1 cellular context compared by ENCODE assay signal in genomic region chr9:6761306-6761705, GRCh38.
TF ChIP-seq lines count a peak whose summit lies in the region.

No MANE protein-coding gene starts in this region.

TF ChIP-seq in GM23338, 12 proteins besides CTCF, POLR2A, EP300 and RAD21 (continued from another document):
- TF ChIP-seq, protein P1, sequence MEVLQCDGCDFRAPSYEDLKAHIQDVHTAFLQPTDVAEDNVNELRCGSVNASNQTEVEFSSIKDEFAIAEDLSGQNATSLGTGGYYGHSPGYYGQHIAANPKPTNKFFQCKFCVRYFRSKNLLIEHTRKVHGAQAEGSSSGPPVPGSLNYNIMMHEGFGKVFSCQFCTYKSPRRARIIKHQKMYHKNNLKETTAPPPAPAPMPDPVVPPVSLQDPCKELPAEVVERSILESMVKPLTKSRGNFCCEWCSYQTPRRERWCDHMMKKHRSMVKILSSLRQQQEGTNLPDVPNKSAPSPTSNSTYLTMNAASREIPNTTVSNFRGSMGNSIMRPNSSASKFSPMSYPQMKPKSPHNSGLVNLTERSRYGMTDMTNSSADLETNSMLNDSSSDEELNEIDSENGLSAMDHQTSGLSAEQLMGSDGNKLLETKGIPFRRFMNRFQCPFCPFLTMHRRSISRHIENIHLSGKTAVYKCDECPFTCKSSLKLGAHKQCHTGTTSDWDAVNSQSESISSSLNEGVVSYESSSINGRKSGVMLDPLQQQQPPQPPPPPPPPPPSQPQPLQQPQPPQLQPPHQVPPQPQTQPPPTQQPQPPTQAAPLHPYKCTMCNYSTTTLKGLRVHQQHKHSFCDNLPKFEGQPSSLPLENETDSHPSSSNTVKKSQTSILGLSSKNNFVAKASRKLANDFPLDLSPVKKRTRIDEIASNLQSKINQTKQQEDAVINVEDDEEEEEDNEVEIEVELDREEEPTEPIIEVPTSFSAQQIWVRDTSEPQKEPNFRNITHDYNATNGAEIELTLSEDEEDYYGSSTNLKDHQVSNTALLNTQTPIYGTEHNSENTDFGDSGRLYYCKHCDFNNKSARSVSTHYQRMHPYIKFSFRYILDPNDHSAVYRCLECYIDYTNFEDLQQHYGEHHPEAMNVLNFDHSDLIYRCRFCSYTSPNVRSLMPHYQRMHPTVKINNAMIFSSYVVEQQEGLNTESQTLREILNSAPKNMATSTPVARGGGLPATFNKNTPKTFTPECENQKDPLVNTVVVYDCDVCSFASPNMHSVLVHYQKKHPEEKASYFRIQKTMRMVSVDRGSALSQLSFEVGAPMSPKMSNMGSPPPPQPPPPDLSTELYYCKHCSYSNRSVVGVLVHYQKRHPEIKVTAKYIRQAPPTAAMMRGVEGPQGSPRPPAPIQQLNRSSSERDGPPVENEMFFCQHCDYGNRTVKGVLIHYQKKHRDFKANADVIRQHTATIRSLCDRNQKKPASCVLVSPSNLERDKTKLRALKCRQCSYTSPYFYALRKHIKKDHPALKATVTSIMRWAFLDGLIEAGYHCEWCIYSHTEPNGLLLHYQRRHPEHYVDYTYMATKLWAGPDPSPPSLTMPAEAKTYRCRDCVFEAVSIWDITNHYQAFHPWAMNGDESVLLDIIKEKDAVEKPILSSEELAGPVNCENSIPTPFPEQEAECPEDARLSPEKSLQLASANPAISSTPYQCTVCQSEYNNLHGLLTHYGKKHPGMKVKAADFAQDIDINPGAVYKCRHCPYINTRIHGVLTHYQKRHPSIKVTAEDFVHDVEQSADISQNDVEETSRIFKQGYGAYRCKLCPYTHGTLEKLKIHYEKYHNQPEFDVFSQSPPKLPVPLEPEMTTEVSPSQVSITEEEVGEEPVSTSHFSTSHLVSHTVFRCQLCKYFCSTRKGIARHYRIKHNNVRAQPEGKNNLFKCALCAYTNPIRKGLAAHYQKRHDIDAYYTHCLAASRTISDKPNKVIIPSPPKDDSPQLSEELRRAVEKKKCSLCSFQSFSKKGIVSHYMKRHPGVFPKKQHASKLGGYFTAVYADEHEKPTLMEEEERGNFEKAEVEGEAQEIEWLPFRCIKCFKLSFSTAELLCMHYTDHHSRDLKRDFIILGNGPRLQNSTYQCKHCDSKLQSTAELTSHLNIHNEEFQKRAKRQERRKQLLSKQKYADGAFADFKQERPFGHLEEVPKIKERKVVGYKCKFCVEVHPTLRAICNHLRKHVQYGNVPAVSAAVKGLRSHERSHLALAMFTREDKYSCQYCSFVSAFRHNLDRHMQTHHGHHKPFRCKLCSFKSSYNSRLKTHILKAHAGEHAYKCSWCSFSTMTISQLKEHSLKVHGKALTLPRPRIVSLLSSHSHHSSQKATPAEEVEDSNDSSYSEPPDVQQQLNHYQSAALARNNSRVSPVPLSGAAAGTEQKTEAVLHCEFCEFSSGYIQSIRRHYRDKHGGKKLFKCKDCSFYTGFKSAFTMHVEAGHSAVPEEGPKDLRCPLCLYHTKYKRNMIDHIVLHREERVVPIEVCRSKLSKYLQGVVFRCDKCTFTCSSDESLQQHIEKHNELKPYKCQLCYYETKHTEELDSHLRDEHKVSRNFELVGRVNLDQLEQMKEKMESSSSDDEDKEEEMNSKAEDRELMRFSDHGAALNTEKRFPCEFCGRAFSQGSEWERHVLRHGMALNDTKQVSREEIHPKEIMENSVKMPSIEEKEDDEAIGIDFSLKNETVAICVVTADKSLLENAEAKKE (CRISPR knock-in tag; IDR thresholded peaks at IDR 0.05): no peak
- TF ChIP-seq, protein P2, sequence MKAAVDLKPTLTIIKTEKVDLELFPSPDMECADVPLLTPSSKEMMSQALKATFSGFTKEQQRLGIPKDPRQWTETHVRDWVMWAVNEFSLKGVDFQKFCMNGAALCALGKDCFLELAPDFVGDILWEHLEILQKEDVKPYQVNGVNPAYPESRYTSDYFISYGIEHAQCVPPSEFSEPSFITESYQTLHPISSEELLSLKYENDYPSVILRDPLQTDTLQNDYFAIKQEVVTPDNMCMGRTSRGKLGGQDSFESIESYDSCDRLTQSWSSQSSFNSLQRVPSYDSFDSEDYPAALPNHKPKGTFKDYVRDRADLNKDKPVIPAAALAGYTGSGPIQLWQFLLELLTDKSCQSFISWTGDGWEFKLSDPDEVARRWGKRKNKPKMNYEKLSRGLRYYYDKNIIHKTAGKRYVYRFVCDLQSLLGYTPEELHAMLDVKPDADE (IDR thresholded peaks at IDR 0.05): no peak
- TF ChIP-seq EZH2phosphoT487 (IDR thresholded peaks at IDR 0.05; ENCODE audit: unreplicated experiment): no peak
- no peak for TF ChIP-seq ZNF331 (CRISPR knock-in tag; IDR thresholded peaks at IDR 0.05; ENCODE audit: low read depth)
- TF ChIP-seq ZNF114 (CRISPR knock-in tag; IDR thresholded peaks at IDR 0.05): no peak
- TF ChIP-seq, protein P3, sequence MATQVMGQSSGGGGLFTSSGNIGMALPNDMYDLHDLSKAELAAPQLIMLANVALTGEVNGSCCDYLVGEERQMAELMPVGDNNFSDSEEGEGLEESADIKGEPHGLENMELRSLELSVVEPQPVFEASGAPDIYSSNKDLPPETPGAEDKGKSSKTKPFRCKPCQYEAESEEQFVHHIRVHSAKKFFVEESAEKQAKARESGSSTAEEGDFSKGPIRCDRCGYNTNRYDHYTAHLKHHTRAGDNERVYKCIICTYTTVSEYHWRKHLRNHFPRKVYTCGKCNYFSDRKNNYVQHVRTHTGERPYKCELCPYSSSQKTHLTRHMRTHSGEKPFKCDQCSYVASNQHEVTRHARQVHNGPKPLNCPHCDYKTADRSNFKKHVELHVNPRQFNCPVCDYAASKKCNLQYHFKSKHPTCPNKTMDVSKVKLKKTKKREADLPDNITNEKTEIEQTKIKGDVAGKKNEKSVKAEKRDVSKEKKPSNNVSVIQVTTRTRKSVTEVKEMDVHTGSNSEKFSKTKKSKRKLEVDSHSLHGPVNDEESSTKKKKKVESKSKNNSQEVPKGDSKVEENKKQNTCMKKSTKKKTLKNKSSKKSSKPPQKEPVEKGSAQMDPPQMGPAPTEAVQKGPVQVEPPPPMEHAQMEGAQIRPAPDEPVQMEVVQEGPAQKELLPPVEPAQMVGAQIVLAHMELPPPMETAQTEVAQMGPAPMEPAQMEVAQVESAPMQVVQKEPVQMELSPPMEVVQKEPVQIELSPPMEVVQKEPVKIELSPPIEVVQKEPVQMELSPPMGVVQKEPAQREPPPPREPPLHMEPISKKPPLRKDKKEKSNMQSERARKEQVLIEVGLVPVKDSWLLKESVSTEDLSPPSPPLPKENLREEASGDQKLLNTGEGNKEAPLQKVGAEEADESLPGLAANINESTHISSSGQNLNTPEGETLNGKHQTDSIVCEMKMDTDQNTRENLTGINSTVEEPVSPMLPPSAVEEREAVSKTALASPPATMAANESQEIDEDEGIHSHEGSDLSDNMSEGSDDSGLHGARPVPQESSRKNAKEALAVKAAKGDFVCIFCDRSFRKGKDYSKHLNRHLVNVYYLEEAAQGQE (IDR thresholded peaks at IDR 0.05; ENCODE audit: unreplicated experiment): no peak
- no peak for TF ChIP-seq STAT1 (IDR thresholded peaks at IDR 0.05; ENCODE audit: unreplicated experiment)
- no peak for TF ChIP-seq NANOG (IDR thresholded peaks at IDR 0.05; ENCODE audit: borderline replicate concordance)
- TF ChIP-seq POLR2AphosphoS5 (IDR thresholded peaks at IDR 0.05; ENCODE audit: low read depth): no peak
- no peak for TF ChIP-seq CREB1 (CRISPR knock-in tag; IDR thresholded peaks at IDR 0.05; ENCODE audit: low read depth)
